In the genomic region with DNA sequence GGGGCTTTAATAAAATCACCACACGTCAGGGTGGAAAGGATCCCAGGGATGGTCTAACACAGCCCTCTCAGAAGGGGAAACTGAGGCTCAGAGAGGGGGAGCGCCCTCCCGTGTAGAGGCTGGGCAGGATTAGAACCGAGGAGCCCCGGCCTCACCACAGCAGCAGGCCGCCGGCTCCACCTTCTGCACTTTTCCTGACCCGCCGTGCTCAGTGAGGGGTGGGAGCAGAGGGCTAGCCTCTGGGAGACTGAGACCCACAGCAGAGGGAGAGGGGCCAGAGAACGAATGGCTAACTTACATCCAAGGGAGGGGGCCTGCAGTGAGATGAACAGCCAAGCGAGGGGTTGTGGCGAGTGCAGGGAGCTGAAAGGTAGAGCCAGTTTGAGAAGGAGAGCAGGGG, we compare ENCODE assay signal across 21 cellular contexts.
DNase-seq lines count a peak whose midpoint lies in the region; ATAC-seq and TF ChIP-seq lines count a peak whose summit lies in the region.
"Had no signal": no experiment of that assay in that cellular context is flagged by ENCODE, and none has a peak within 500 bp of the region (broad histone marks: within the 10 kb centered on the region; RNA-seq: fewer than 3 reads in every experiment).

No MANE protein-coding gene starts in this region.

- peaks cover 18% of the 10 kb centered on the region for H3K4me1 ChIP-seq in NT2/D1 (ENCODE audit: insufficient read depth, insufficient read length)
- peaks cover 27% of the 10 kb centered on the region for H3K4me1 ChIP-seq in neural progenitor cell
- H3K4me1 ChIP-seq in upper lobe of right lung: no peaks in the 10 kb centered on the region
- no peaks in the 10 kb centered on the region for H3K4me1 ChIP-seq in CD4-positive, alpha-beta memory T cell (ENCODE audit: insufficient read depth, low read length)
- H3K4me1 ChIP-seq: Caco-2, HAP-1 had no signal

- H3K27me3 ChIP-seq in NT2/D1 (ENCODE audit: insufficient read depth, insufficient read length): no peaks in the 10 kb centered on the region
- no peaks in the 10 kb centered on the region for H3K27me3 ChIP-seq in neural progenitor cell
- no peaks in the 10 kb centered on the region for H3K27me3 ChIP-seq in upper lobe of right lung
- H3K27me3 ChIP-seq in CD4-positive, alpha-beta memory T cell (ENCODE audit: insufficient read depth, low read length): no peaks in the 10 kb centered on the region
- H3K27me3 ChIP-seq: BE2C had no signal

- H3K36me3 ChIP-seq in NT2/D1 (ENCODE audit: insufficient read depth, insufficient read length, low read length) (no peaks in the 10 kb centered on the region), neural progenitor cell (no peaks in the 10 kb centered on the region), upper lobe of right lung (no peaks in the 10 kb centered on the region)
- no peaks in the 10 kb centered on the region for H3K36me3 ChIP-seq in CD4-positive, alpha-beta memory T cell (ENCODE audit: insufficient read depth, low read length)
- H3K36me3 ChIP-seq: BE2C, HAP-1 had no signal

- H3K4me3 Mint-ChIP-seq in neural progenitor cell: peak overlapping the region; percentile 35
- H3K4me3 Mint-ChIP-seq in CD4-positive, alpha-beta memory T cell: no peak overlapping the region
- H3K4me3 Mint-ChIP-seq in Calu3 (ENCODE audit: low read depth, unreplicated experiment): no peak overlapping the region
- H3K4me3 Mint-ChIP-seq: CD4-positive, alpha-beta T cell had no signal

- H2AFZ ChIP-seq in neural progenitor cell (replicated peaks): no peak overlapping the region

- H3K36me3 Mint-ChIP-seq in neural progenitor cell (no peaks in the 10 kb centered on the region), Calu3 (ENCODE audit: insufficient read depth, unreplicated experiment) (no peaks in the 10 kb centered on the region)
- no peaks in the 10 kb centered on the region for H3K36me3 Mint-ChIP-seq in CD4-positive, alpha-beta memory T cell

- POLR2A ChIA-PET in CD4-positive, alpha-beta memory T cell (lab: Charles Lee; ENCODE audit: partially characterized antibody): no interaction called here

- ATAC-seq in upper lobe of right lung: no peak
- ATAC-seq: Right ventricle myocardium inferior had no signal

- no peak overlapping the region for H3K4me3 ChIP-seq in NT2/D1 (ENCODE audit: insufficient read length, low read depth)
- no peak overlapping the region for H3K4me3 ChIP-seq in neural progenitor cell
- H3K4me3 ChIP-seq in upper lobe of right lung: no peak overlapping the region
- H3K4me3 ChIP-seq in CD4-positive, alpha-beta memory T cell (ENCODE audit: low read length in 2 of 2): no peak overlapping the region
- H3K4me3 ChIP-seq: GM12878, HAP-1 had no signal

- no peaks in the 10 kb centered on the region for H3K9me3 ChIP-seq in NT2/D1 (ENCODE audit: insufficient read depth, low read length)
- no peaks in the 10 kb centered on the region for H3K9me3 ChIP-seq in neural progenitor cell (ENCODE audit: low read depth)
- H3K9me3 ChIP-seq in upper lobe of right lung: no peaks in the 10 kb centered on the region
- H3K9me3 ChIP-seq in CD4-positive, alpha-beta memory T cell (ENCODE audit: control insufficient read depth in 1 of 2, low read length in 2 of 2): no peaks in the 10 kb centered on the region
- H3K9me3 ChIP-seq: BE2C, Caco-2, HAP-1 had no signal

- H3K4me1 Mint-ChIP-seq in neural progenitor cell (peaks cover 46% of the 10 kb centered on the region), Calu3 (ENCODE audit: low read depth, unreplicated experiment) (peaks cover 10% of the 10 kb centered on the region)
- no peaks in the 10 kb centered on the region for H3K4me1 Mint-ChIP-seq in CD4-positive, alpha-beta memory T cell

- no peak overlapping the region for H3K27ac Mint-ChIP-seq in neural progenitor cell
- H3K27ac Mint-ChIP-seq in CD4-positive, alpha-beta memory T cell: no peak overlapping the region
- no peak overlapping the region for H3K27ac Mint-ChIP-seq in Calu3 (ENCODE audit: unreplicated experiment)
- H3K27ac Mint-ChIP-seq: CD4-positive, alpha-beta T cell had no signal

- H3F3A ChIP-seq in neural progenitor cell (ENCODE audit: low read depth): peaks cover 6% of the 10 kb centered on the region

- no peak for TF ChIP-seq CTCF in neural progenitor cell (IDR thresholded peaks at IDR 0.05)
- TF ChIP-seq CTCF in upper lobe of right lung (IDR thresholded peaks at IDR 0.05): no peak
- TF ChIP-seq CTCF in Calu3 (IDR thresholded peaks at IDR 0.05; ENCODE audit: unreplicated experiment): no peak

- no peak overlapping the region for H3K4me2 ChIP-seq in neural progenitor cell
- H3K4me2 ChIP-seq: KMS-11 had no signal

- no peaks in the 10 kb centered on the region for H3K79me2 ChIP-seq in neural progenitor cell (ENCODE audit: low read depth)

- H3K9ac ChIP-seq in NT2/D1 (ENCODE audit: insufficient read length, low read depth): peak overlapping the region; percentile 62
- no peak overlapping the region for H3K9ac ChIP-seq in neural progenitor cell
- H3K9ac ChIP-seq: KMS-11 had no signal

- CTCF ChIA-PET in CD4-positive, alpha-beta memory T cell (lab: Charles Lee; ENCODE audit: partially characterized antibody): no interaction called here
- CTCF ChIA-PET in Calu3 (lab: Charles Lee): interaction anchor here (3.0 kb wide), 1 partner anchor 34 kb away, joined by 33 read pairs; no protein-coding TSS in a partner anchor

- no TSS peak for BruUV-seq in Calu3 (replicated peaks; lab: Mats Ljungman, UMichigan)

- intact Hi-C loops in upper lobe of right lung (cut with DNase I): no loop called here
- intact Hi-C loops in CD4-positive, alpha-beta memory T cell (cut with micrococcal nuclease): no loop called here
- intact Hi-C loops in Calu3 (cut with micrococcal nuclease; ENCODE audit: unreplicated experiment): no loop called here

- H3K9me3 Mint-ChIP-seq in neural progenitor cell (no peaks in the 10 kb centered on the region), Calu3 (ENCODE audit: low read depth, unreplicated experiment) (no peaks in the 10 kb centered on the region)
- H3K9me3 Mint-ChIP-seq in CD4-positive, alpha-beta memory T cell: no peaks in the 10 kb centered on the region
- H3K9me3 Mint-ChIP-seq: CD4-positive, alpha-beta T cell had no signal

- H3K27me3 Mint-ChIP-seq in neural progenitor cell (ENCODE audit: insufficient read depth, low read depth) (peaks cover 10% of the 10 kb centered on the region), Calu3 (ENCODE audit: unreplicated experiment) (peaks cover 95% of the 10 kb centered on the region)
- peaks cover 29 to 30% of the 10 kb centered on the region in 2 donors for H3K27me3 Mint-ChIP-seq in CD4-positive, alpha-beta memory T cell

- DNase-seq in NT2/D1 (ENCODE audit: low read depth, low spot score) (no peak), left kidney (ENCODE audit: low read depth, low spot score) (peak; percentile 69), neural progenitor cell (ENCODE audit: low spot score) (no peak), upper lobe of right lung (no peak), UCSD-AML1 (lab: John Stamatoyannopoulos, UW; ENCODE audit: unreplicated experiment) (no peak), Calu3 (no peak)
- no peak for DNase-seq in CD4-positive, alpha-beta memory T cell
- DNase-seq: Caco-2; CD4-positive, alpha-beta T cell; DND-41; IMR-90; NCI-H1105; NCI-H2081; NCI-H2171; NCI-H524 treated with DMSO at 0.1 percent for 48 hours; OCI-M1 had no signal

- H3K27ac ChIP-seq in neural progenitor cell: no peak overlapping the region
- H3K27ac ChIP-seq in upper lobe of right lung: peak overlapping the region; percentile 11
- H3K27ac ChIP-seq in CD4-positive, alpha-beta memory T cell (ENCODE audit: low read depth, low read length): no peak overlapping the region
- H3K27ac ChIP-seq: KMS-11 had no signal

- no peaks in the 10 kb centered on the region for H4K20me1 ChIP-seq in neural progenitor cell (ENCODE audit: low read depth)
